In genomic region chr7:31744294-31744874, GRCh38 we compare ENCODE assay signal across 8 cellular contexts. TPM values are rescaled to one million over a fixed set of nuclear protein-coding genes. Genes with fewer than 3 reads are reported as not detected.
DNase-seq lines count a peak whose midpoint lies in the region; ATAC-seq and TF ChIP-seq lines count a peak whose summit lies in the region.

No MANE protein-coding gene starts in this region.

- no peak overlapping the region for H3K4me3 ChIP-seq in fibroblast of mammary gland (ENCODE audit: control insufficient read depth, low read depth, low read length)

- ATAC-seq in GM18867 (IDR thresholded peaks at IDR 0.05; ENCODE audit: unreplicated experiment) (peak; percentile 91), HG03045 (IDR thresholded peaks at IDR 0.05; ENCODE audit: unreplicated experiment) (peak; percentile 67), GM21381 (IDR thresholded peaks at IDR 0.05; ENCODE audit: unreplicated experiment) (no peak)

- peaks cover 38% of the 10 kb centered on the region for H3K27me3 Mint-ChIP-seq in neural crest cell (ENCODE audit: low read depth)

- DNase-seq in NCI-H2081 treated with DMSO at 0.1 percent for 48 hours (lab: John Stamatoyannopoulos, UW) (peak; percentile 11), UCSD-AML1 (lab: John Stamatoyannopoulos, UW; ENCODE audit: unreplicated experiment) (peak; percentile 30), fibroblast of mammary gland (ENCODE audit: low read depth) (peak; percentile 75), neural crest cell (ENCODE audit: low read depth, low spot score) (peak; percentile 62)

- no peaks in the 10 kb centered on the region for H3K36me3 Mint-ChIP-seq in neural crest cell (ENCODE audit: low read depth)

- H3K27ac ChIP-seq in C4-2B: no peak overlapping the region

- peak; percentile 86 for TF ChIP-seq CTCF in C4-2B (conservative IDR thresholded peaks at IDR 0.05)
- TF ChIP-seq CTCF in fibroblast of mammary gland (conservative IDR thresholded peaks at IDR 0.05; ENCODE audit: control insufficient read depth, insufficient read depth, low read depth, low read length): peak; percentile 89
- TF ChIP-seq CTCF in neural crest cell (conservative IDR thresholded peaks at IDR 0.05): peak; percentile 99

- H3K27ac Mint-ChIP-seq in neural crest cell (ENCODE audit: unreplicated experiment): no peak overlapping the region

- H3K4me1 Mint-ChIP-seq in neural crest cell: no peaks in the 10 kb centered on the region

- H3K4me3 Mint-ChIP-seq in neural crest cell: no peak overlapping the region

- peaks cover 3% of the 10 kb centered on the region for H3K9me3 Mint-ChIP-seq in neural crest cell

RNA-seq across cellular contexts. Expression of gene PPP1R17, which starts 57.4 kb away (rescaled TPM):
- total RNA-seq in neural crest cell: 1.2 and 1.4 TPM in 2 replicates

Comparison
In these comparisons a context has a peak if more than half of its experiments do, and no peak if none do; other contexts are left out.
1. DNase-seq: peak in every context shown above with its lines; median percentile 75 in fibroblast of mammary gland; 62 in neural crest cell; 30 in UCSD-AML1; 11 in NCI-H2081 treated with DMSO at 0.1 percent for 48 hours.